In the genomic region with DNA sequence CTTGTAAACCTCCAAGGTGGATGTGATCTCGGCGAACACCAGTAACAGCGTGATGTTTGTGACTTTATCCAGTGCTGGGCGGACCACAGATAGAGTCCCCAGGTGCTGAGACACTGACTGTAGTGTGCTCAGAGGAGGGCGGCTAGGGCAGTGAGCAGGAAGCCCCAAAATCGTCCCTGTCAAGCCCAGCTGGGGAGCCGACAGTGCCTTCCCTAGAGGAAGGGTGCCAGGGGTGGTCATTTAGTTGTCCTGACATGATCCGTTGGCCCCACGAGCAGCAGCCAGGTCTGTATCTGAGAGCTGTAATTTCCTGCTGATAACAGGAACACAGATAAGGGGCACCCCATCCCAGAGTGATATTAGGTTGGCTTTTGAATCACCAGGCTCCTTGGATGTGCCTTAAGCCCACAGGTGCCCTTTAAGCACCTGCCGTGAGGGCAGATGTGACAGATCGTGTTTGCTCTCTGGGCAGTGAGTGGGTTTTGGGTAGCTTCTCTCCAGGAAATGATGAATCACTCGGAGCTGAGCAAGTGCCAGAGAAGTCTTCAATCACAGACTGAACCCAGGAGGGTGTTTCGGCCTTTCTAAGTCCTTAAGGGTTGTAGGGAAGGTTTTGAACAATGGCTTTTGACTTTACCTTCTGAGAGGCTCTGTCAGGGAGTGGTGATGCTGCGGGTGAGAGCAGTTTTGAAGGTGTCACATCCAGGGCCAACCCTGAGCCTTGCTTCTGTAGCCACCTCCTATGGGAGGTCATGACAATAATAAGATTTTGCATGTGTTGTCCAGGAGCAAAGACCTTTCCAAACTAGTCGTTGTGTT, we compare ENCODE assay signal across 9 cellular contexts. TPM values are rescaled to one million over a fixed set of nuclear protein-coding genes. Genes with fewer than 3 reads are reported as not detected.
DNase-seq lines count a peak whose midpoint lies in the region; ATAC-seq, FAIRE-seq and TF ChIP-seq lines count a peak whose summit lies in the region.
"Had no signal": no experiment of that assay in that cellular context is flagged by ENCODE, and none has a peak within 500 bp of the region (broad histone marks: within the 10 kb centered on the region; RNA-seq: fewer than 3 reads in every experiment).

No MANE protein-coding gene starts in this region.

- no peak overlapping the region for H3T11ph ChIP-seq in H9 (ENCODE audit: low read length)

- no peak overlapping the region for H3K9ac ChIP-seq in H9 (ENCODE audit: extremely low read depth, insufficient read length, low read length)

- no peak overlapping the region for H2AK5ac ChIP-seq in H9 (ENCODE audit: insufficient read length, low read length)

- ATAC-seq in HG03039 (IDR thresholded peaks at IDR 0.05; ENCODE audit: unreplicated experiment) = peak; percentile 22

- H3K4me1 Mint-ChIP-seq in H9 = peaks cover 34 to 37% of the 10 kb centered on the region in 2 experiments

- no peak overlapping the region for H3K27ac Mint-ChIP-seq in H9

- H3K27me3 ChIP-seq in small intestine (ENCODE audit: control insufficient read depth in 2 of 2, insufficient read depth in 2 of 2, low read length in 2 of 2) (no peaks in the 10 kb centered on the region), H9 (ENCODE audit: insufficient read depth, low read length) (no peaks in the 10 kb centered on the region)

- no peak overlapping the region for H3K4me2 ChIP-seq in H9 (ENCODE audit: insufficient read depth, insufficient read length, low read length)

- no peak overlapping the region for H2BK5ac ChIP-seq in H9 (ENCODE audit: insufficient read length, low read length)

- H3K23me2 ChIP-seq in H9 (ENCODE audit: insufficient read length, low read depth, low read length, poor library complexity, severe bottlenecking) = no peaks in the 10 kb centered on the region

- no peak for FAIRE-seq in small intestine (lab: Jason Lieb, UNC)
- FAIRE-seq: A204.1 had no signal

- H2BK120ac ChIP-seq in H9 (ENCODE audit: low read depth, low read length, poor library complexity, severe bottlenecking) = no peak overlapping the region

- no peak overlapping the region for H4K91ac ChIP-seq in H9 (ENCODE audit: insufficient read length, low read depth, low read length)

- no peak for TF ChIP-seq CTCF in H9 (conservative IDR thresholded peaks at IDR 0.05)

- H2BK20ac ChIP-seq in H9 (ENCODE audit: low read depth, low read length, poor library complexity, severe bottlenecking) = no peak overlapping the region

- H3K4me3 Mint-ChIP-seq in H9 = no peak overlapping the region

- H3K18ac ChIP-seq in H9 (ENCODE audit: insufficient read length, low read depth, low read length) = no peak overlapping the region

- H3K79me1 ChIP-seq in H9 (ENCODE audit: insufficient read depth, low read depth, low read length, poor library complexity, severe bottlenecking) = peaks cover 2% of the 10 kb centered on the region

- no peaks in the 10 kb centered on the region for H3K36me3 ChIP-seq in small intestine (ENCODE audit: control insufficient read depth in 2 of 2, insufficient read depth in 2 of 2, low read length in 2 of 2)

- H3K4me1 ChIP-seq in small intestine (ENCODE audit: control insufficient read depth in 2 of 2, insufficient read depth in 1 of 2, low read depth in 1 of 2, low read length in 1 of 2) (peaks cover 7 to 30% of the 10 kb centered on the region in 2 donors), H9 (ENCODE audit: insufficient read depth, low read length) (peaks cover 4% of the 10 kb centered on the region; the same call in 1 of the 2 replicates)

- H3K23ac ChIP-seq in H9 (ENCODE audit: insufficient read length, low read depth, low read length) = no peak overlapping the region

- H3K9me3 Mint-ChIP-seq in H9 = peaks cover 8 to 11% of the 10 kb centered on the region in 2 experiments

- H2BK15ac ChIP-seq in H9 (ENCODE audit: low read depth, low read length) = no peak overlapping the region

- H3K4me3 ChIP-seq in small intestine (ENCODE audit: low read depth in 1 of 2, low read length in 2 of 2) = peak overlapping the region in 1 of 2 donors; percentile 26

- 3 to 25% (median 10%) methylated on average over 15 of the region's 15 CpGs for WGBS in small intestine, 3 donors
- no CpG with 5 or more reads among the region's 15 CpGs for WGBS in H9 (ENCODE audit: extremely low coverage, insufficient read length, low lambda C conversion rate)

- DNase-seq in NCI-H1417 (lab: John Stamatoyannopoulos, UW) (peak; percentile 75 to 95 (median 82)), NCI-H1417 treated with DMSO at 0.1 percent for 48 hours (lab: John Stamatoyannopoulos, UW) (no peak), NCI-H774 (lab: John Stamatoyannopoulos, UW) (peak; percentile 16), fibroblast of gingiva (ENCODE audit: low read depth) (peak; percentile 44), small intestine (peak; percentile 72), H9 (no peak)
- peak; percentile 75 for DNase-seq in activated CD8-positive, alpha-beta memory T cell treated with anti-CD3 and anti-CD28 coated beads, Interleukin-2, amount 50 U/mL, for 48 hours

- no peaks in the 10 kb centered on the region for H3K9me3 ChIP-seq in small intestine (ENCODE audit: control insufficient read depth, low read depth)
- no peaks in the 10 kb centered on the region for H3K9me3 ChIP-seq in H9 (ENCODE audit: control insufficient read depth, low read depth, low read length)

- H3K56ac ChIP-seq in H9 (ENCODE audit: insufficient read length, low read depth, low read length) = no peak overlapping the region

- H4K8ac ChIP-seq in H9 (replicated peaks; ENCODE audit: insufficient read length, low read depth, low read length) = no peak overlapping the region

- H4K20me1 ChIP-seq in H9 (ENCODE audit: control insufficient read depth, insufficient read depth, insufficient read length) = no peaks in the 10 kb centered on the region

- H3K27ac ChIP-seq in small intestine (ENCODE audit: low read depth in 1 of 2, low read length in 1 of 2) = peak overlapping the region; percentile 46 to 93
- H3K27ac ChIP-seq in H9 (ENCODE audit: insufficient read length, low read depth, low read length) = no peak overlapping the region

- no peak overlapping the region for H3K4ac ChIP-seq in H9 (ENCODE audit: low read depth, low read length)

- no peak overlapping the region for H2AFZ ChIP-seq in H9 (ENCODE audit: low read length)

- no peak overlapping the region for H4K5ac ChIP-seq in H9 (ENCODE audit: insufficient read length, low read depth, low read length)

- H2BK12ac ChIP-seq in H9 (ENCODE audit: insufficient read length, low read depth, low read length) = no peak overlapping the region

- no peak overlapping the region for H3K14ac ChIP-seq in H9 (ENCODE audit: insufficient read depth, low read length)

- peaks cover 11 to 14% (median 11%) of the 10 kb centered on the region in 3 experiments for H3K36me3 Mint-ChIP-seq in H9 (ENCODE audit: insufficient read depth in 1 of 3, low read depth in 3 of 3)

- H3K27me3 Mint-ChIP-seq in H9 (ENCODE audit: low read depth) = peaks cover 2% of the 10 kb centered on the region

- H3K79me2 ChIP-seq in H9 (ENCODE audit: insufficient read depth, low read length) = peaks cover 4% of the 10 kb centered on the region; the same call in 1 of the 2 replicates

RNA-seq across cellular contexts. Expression of a gene that starts 7.7 kb away (rescaled TPM):
- polyA plus RNA-seq in small intestine = 10 to 100 TPM in 1 of 3 donors, 1 to 10 TPM in 2; 7.2 to 17.1 (median 7.8) TPM
- 3.6 and 4.4 TPM in 2 replicates for total RNA-seq in H9 (2021)

Comparison
In these comparisons a context has a peak if more than half of its experiments do, and no peak if none do; other contexts are left out.
1. DNase-seq: peak in NCI-H1417 (3 of 3), NCI-H774 (single experiment), activated CD8-positive, alpha-beta memory T cell treated with anti-CD3 and anti-CD28 coated beads, Interleukin-2, amount 50 U/mL, for 48 hours (single experiment), fibroblast of gingiva (single experiment) and small intestine (single experiment); none in NCI-H1417 treated with DMSO at 0.1 percent for 48 hours (single experiment) and H9 (single experiment).